Comparison of ENCODE assay signal across 11 cellular contexts in the genomic region with DNA sequence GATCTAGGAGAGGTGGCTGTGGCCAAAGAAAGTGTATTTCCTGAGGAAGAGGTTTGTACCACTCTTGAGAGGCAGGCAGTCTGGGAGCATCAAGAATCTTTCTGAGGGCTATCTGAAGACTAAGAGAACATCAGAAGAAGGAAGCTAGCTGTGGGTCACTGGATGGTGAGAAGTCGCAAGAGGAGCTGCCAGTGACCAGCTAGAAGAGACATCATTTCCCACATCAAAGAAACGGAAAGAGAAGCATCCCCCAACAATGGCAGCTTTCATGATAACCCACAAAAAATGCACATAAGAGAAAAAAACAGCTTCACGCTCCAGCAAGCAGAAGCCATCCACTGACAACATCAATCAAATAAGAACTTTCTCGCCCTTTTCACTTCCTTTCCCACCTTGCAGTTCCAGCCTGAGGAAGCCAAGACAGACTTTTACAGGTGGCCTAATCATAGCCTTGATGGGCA. TPM values are rescaled to one million over a fixed set of nuclear protein-coding genes. Genes with fewer than 3 reads are reported as not detected.
DNase-seq lines count a peak whose midpoint lies in the region; ATAC-seq and TF ChIP-seq lines count a peak whose summit lies in the region.
"Had no signal": no experiment of that assay in that cellular context is flagged by ENCODE, and none has a peak within 500 bp of the region (broad histone marks: within the 10 kb centered on the region; RNA-seq: fewer than 3 reads in every experiment).

No MANE protein-coding gene starts in this region.

- TF ChIP-seq CTCF in OCI-LY7 (conservative IDR thresholded peaks at IDR 0.05; ENCODE audit: low read length), result no peak

- peak overlapping the region; percentile 58 for H3K4me3 Mint-ChIP-seq in activated naive CD4-positive, alpha-beta T cell treated with anti-CD3 and anti-CD28 coated beads, Interleukin-2, amount 50 U/mL, for 24 hours
- H3K4me3 Mint-ChIP-seq in stimulated activated naive CD8-positive, alpha-beta T cell treated with anti-CD3 and anti-CD28 coated beads, Interleukin-15, amount 100 ng/mL, for 72 hours, result peak overlapping the region; percentile 17 to 33

- peak overlapping the region; percentile 88 for H3K27ac ChIP-seq in OCI-LY7 (ENCODE audit: low read depth, low read length, poor library complexity, severe bottlenecking)
- H3K27ac ChIP-seq: gastrocnemius medialis had no signal

- no TSS peak for BruUV-seq in OCI-LY7 (replicated peaks; lab: Mats Ljungman, UMichigan)

- H4K20me1 ChIP-seq in OCI-LY7 (ENCODE audit: insufficient read depth, low read length), result no peaks in the 10 kb centered on the region

- peak; percentile 73 for ATAC-seq in HG02798 (IDR thresholded peaks at IDR 0.05; ENCODE audit: poor library complexity, unreplicated experiment)
- peak; percentile 67 for ATAC-seq in stimulated activated naive CD8-positive, alpha-beta T cell treated with anti-CD3 and anti-CD28 coated beads, Interleukin-15, amount 100 ng/mL, for 72 hours
- no peak for ATAC-seq in GM19455 (IDR thresholded peaks at IDR 0.05; ENCODE audit: unreplicated experiment)
- ATAC-seq: gastrocnemius medialis had no signal

- H3K4me1 Mint-ChIP-seq in activated naive CD4-positive, alpha-beta T cell treated with anti-CD3 and anti-CD28 coated beads, Interleukin-2, amount 50 U/mL, for 24 hours, result peaks cover 53% of the 10 kb centered on the region
- H3K4me1 Mint-ChIP-seq in stimulated activated naive CD8-positive, alpha-beta T cell treated with anti-CD3 and anti-CD28 coated beads, Interleukin-15, amount 100 ng/mL, for 72 hours, result peaks cover 36% of the 10 kb centered on the region

- H2AFZ ChIP-seq in OCI-LY7 (ENCODE audit: low read length), result peak overlapping the region; percentile 72; the same call in 1 of the 2 replicates

- H3K4me1 ChIP-seq in OCI-LY7 (ENCODE audit: insufficient read depth, low read length, poor library complexity, severe bottlenecking), result peaks cover 58% of the 10 kb centered on the region
- H3K4me1 ChIP-seq: gastrocnemius medialis had no signal

- CTCF ChIA-PET in OCI-LY7 (lab: Charles Lee; ENCODE audit: unreplicated experiment), result interaction anchor here (0.9 to 1.2 kb wide), 2 partner anchors 10 to 14 kb away, joined by 5 to 7 read pairs; no protein-coding TSS in a partner anchor

- no peaks in the 10 kb centered on the region for H3K36me3 Mint-ChIP-seq in activated naive CD4-positive, alpha-beta T cell treated with anti-CD3 and anti-CD28 coated beads, Interleukin-2, amount 50 U/mL, for 24 hours

- H3K36me3 ChIP-seq in OCI-LY7 (ENCODE audit: insufficient read depth, low read length), result no peaks in the 10 kb centered on the region
- H3K36me3 ChIP-seq: gastrocnemius medialis had no signal

- H3K27ac Mint-ChIP-seq in activated naive CD4-positive, alpha-beta T cell treated with anti-CD3 and anti-CD28 coated beads, Interleukin-2, amount 50 U/mL, for 24 hours, result peak overlapping the region; percentile 52
- H3K27ac Mint-ChIP-seq in stimulated activated naive CD8-positive, alpha-beta T cell treated with anti-CD3 and anti-CD28 coated beads, Interleukin-15, amount 100 ng/mL, for 72 hours, result peak overlapping the region in 1 of 2 donors; percentile 64

- no peaks in the 10 kb centered on the region for H3K9me2 ChIP-seq in OCI-LY7 (ENCODE audit: insufficient read depth, low read length)

- H3K9me3 Mint-ChIP-seq in activated naive CD4-positive, alpha-beta T cell treated with anti-CD3 and anti-CD28 coated beads, Interleukin-2, amount 50 U/mL, for 24 hours, result no peaks in the 10 kb centered on the region
- peaks cover 0 to 10% of the 10 kb centered on the region in 2 donors for H3K9me3 Mint-ChIP-seq in stimulated activated naive CD8-positive, alpha-beta T cell treated with anti-CD3 and anti-CD28 coated beads, Interleukin-15, amount 100 ng/mL, for 72 hours

- H3K9me3 ChIP-seq in OCI-LY7 (ENCODE audit: low read length), result no peaks in the 10 kb centered on the region
- H3K9me3 ChIP-seq: gastrocnemius medialis had no signal

- H3K4me2 ChIP-seq in OCI-LY7 (ENCODE audit: low read length), result peak overlapping the region; percentile 78

- no peak for DNase-seq in activated naive CD4-positive, alpha-beta T cell treated with anti-CD3 and anti-CD28 coated beads, Interleukin-2, amount 50 U/mL, for 16 hours
- peak; percentile 93 for DNase-seq in OCI-LY7 (ENCODE audit: low spot score)
- no peak for DNase-seq in stimulated activated naive CD8-positive, alpha-beta T cell treated with anti-CD3 and anti-CD28 coated beads, Interleukin-15, amount 100 ng/mL, for 72 hours
- no peak for DNase-seq in NCI-H774 (lab: John Stamatoyannopoulos, UW)
- no peak for DNase-seq in NCI-H748 (lab: John Stamatoyannopoulos, UW; ENCODE audit: unreplicated experiment)
- DNase-seq: gastrocnemius medialis; MV-4-11; stimulated activated CD4-positive, alpha-beta T cell treated with anti-CD3 and anti-CD28 coated beads, Interleukin-4, amount 100 ng/mL, for 1 hour had no signal

- intact Hi-C loops in OCI-LY7 (cut with micrococcal nuclease; ENCODE audit: unreplicated experiment), result loop anchor here (2.0 kb wide), 3 partner anchors 14 to 94 kb away; no protein-coding TSS in a partner anchor

- H3K27me3 Mint-ChIP-seq in activated naive CD4-positive, alpha-beta T cell treated with anti-CD3 and anti-CD28 coated beads, Interleukin-2, amount 50 U/mL, for 24 hours, result no peaks in the 10 kb centered on the region
- no peaks in the 10 kb centered on the region for H3K27me3 Mint-ChIP-seq in stimulated activated naive CD8-positive, alpha-beta T cell treated with anti-CD3 and anti-CD28 coated beads, Interleukin-15, amount 100 ng/mL, for 72 hours

- H3K4me3 ChIP-seq in OCI-LY7 (ENCODE audit: low read depth, low read length, poor library complexity, severe bottlenecking), result peak overlapping the region; percentile 49
- H3K4me3 ChIP-seq: gastrocnemius medialis had no signal

- no peaks in the 10 kb centered on the region for H3K79me2 ChIP-seq in OCI-LY7 (ENCODE audit: insufficient read depth, low read depth, low read length)

- POLR2A ChIA-PET in OCI-LY7 (lab: Charles Lee), result interaction anchor here (0.6 to 3.2 kb wide), 11 partner anchors 10 to 110 kb away, joined by 3 to 31 read pairs (median 5); a partner anchor contains a TSS

RNA-seq across cellular contexts. Expression of a gene that starts 25.0 kb away (rescaled TPM):
- total RNA-seq in OCI-LY7 (2014; rRNA removed; shearing (Covaris generic)), result 59.3 and 65.1 TPM in 2 replicates
- total RNA-seq in OCI-LY7 (2022), result 49.5 and 58.0 TPM in 2 replicates
